14 cellular contexts compared by ENCODE assay signal in the genomic region with DNA sequence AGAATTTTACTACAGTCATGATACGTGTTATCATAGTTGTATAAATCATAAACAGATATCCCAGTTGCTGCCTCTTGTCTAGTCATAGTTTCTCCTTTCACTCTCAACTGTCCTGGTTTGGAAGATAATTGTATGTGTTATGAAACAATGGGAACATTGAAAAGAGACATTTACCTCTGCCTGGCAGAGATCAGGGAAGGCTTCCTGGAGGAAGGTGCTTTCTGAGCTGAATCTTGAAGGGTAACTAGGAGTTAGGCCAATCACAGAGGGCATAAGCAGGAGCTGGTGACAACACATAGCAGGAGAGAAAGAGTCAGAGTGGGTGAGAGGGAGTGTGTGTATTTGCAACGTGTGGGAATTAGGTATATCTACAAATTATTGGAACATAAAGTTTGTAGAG. TPM values are rescaled to one million over a fixed set of nuclear protein-coding genes. Genes with fewer than 3 reads are reported as not detected.
DNase-seq lines count a peak whose midpoint lies in the region; ATAC-seq, FAIRE-seq and TF ChIP-seq lines count a peak whose summit lies in the region.
"Had no signal": no experiment of that assay in that cellular context is flagged by ENCODE, and none has a peak within 500 bp of the region (broad histone marks: within the 10 kb centered on the region; RNA-seq: fewer than 3 reads in every experiment).

No MANE protein-coding gene starts in this region.

- no peaks in the 10 kb centered on the region for H3K9me3 ChIP-seq in CD8-positive, alpha-beta memory T cell (ENCODE audit: low read length)
- H3K9me3 ChIP-seq in Loucy (ENCODE audit: insufficient read depth, low read depth, low read length) (no peaks in the 10 kb centered on the region), astrocyte (ENCODE audit: insufficient read depth, low read depth, low read length) (no peaks in the 10 kb centered on the region)
- H3K9me3 ChIP-seq: ascending aorta had no signal

- H3K4me3 Mint-ChIP-seq in CD8-positive, alpha-beta memory T cell: peak overlapping the region; percentile 24 to 90 (median 68)
- peak overlapping the region; percentile 0 for H3K4me3 Mint-ChIP-seq in astrocyte (ENCODE audit: unreplicated experiment)
- H3K4me3 Mint-ChIP-seq in osteocyte (ENCODE audit: unreplicated experiment): no peak overlapping the region

- peaks cover 99% of the 10 kb centered on the region for H3K79me2 ChIP-seq in Loucy (ENCODE audit: insufficient read depth, low read length)
- H3K79me2 ChIP-seq in astrocyte (ENCODE audit: insufficient read depth, low read length): peaks cover 98% of the 10 kb centered on the region

- peaks cover 0 to 29% (median 4%) of the 10 kb centered on the region in 3 donors for H3K36me3 Mint-ChIP-seq in CD8-positive, alpha-beta memory T cell
- H3K36me3 Mint-ChIP-seq in astrocyte (ENCODE audit: low read depth, unreplicated experiment) (no peaks in the 10 kb centered on the region), osteocyte (ENCODE audit: unreplicated experiment) (no peaks in the 10 kb centered on the region)

- peaks cover 4% of the 10 kb centered on the region for H3K36me3 ChIP-seq in CD8-positive, alpha-beta memory T cell (ENCODE audit: insufficient read depth, low read length)
- peaks cover 17% of the 10 kb centered on the region; the same call in 1 of the 2 replicates for H3K36me3 ChIP-seq in Loucy (ENCODE audit: insufficient read depth, low read length)
- peaks cover 4% of the 10 kb centered on the region for H3K36me3 ChIP-seq in astrocyte (ENCODE audit: insufficient read depth, low read length)
- H3K36me3 ChIP-seq: ascending aorta had no signal

- H3K4me2 ChIP-seq in Loucy (ENCODE audit: low read depth, low read length, poor library complexity, severe bottlenecking): peak overlapping the region; percentile 87
- no peak overlapping the region for H3K4me2 ChIP-seq in astrocyte (ENCODE audit: low read length)

- no peak for DNase-seq in CD8-positive, alpha-beta memory T cell
- no peak for DNase-seq in astrocyte (ENCODE audit: low read depth)
- no peak for DNase-seq in osteocyte (ENCODE audit: extremely low spot score, unreplicated experiment)
- DNase-seq in HT-29 (ENCODE audit: low spot score): no peak
- DNase-seq in cerebellar cortex (ENCODE audit: low spot score): no peak
- DNase-seq: activated CD4-positive, alpha-beta T cell treated with anti-CD3 and anti-CD28 coated beads for 1 hour; H7; NCI-H1092 treated with DMSO at 0.1 percent for 48 hours; NCI-H524 treated with DMSO at 0.1 percent for 48 hours had no signal

- TF ChIP-seq CTCF in Loucy (conservative IDR thresholded peaks at IDR 0.05; ENCODE audit: low read length) (no peak), astrocyte (IDR thresholded peaks at IDR 0.05; ENCODE audit: insufficient read depth, low read depth, low read length) (no peak), osteocyte (IDR thresholded peaks at IDR 0.05) (no peak)

- no peak overlapping the region for H3K4me3 ChIP-seq in CD8-positive, alpha-beta memory T cell (ENCODE audit: low read length)
- H3K4me3 ChIP-seq in Loucy (ENCODE audit: low read length, poor library complexity, severe bottlenecking): peak overlapping the region; percentile 93
- H3K4me3 ChIP-seq in astrocyte (ENCODE audit: insufficient read depth, low read depth, low read length): no peak overlapping the region
- H3K4me3 ChIP-seq: ascending aorta had no signal

- peaks cover 80 to 92% (median 92%) of the 10 kb centered on the region in 3 donors for H3K4me1 Mint-ChIP-seq in CD8-positive, alpha-beta memory T cell
- peaks cover 26% of the 10 kb centered on the region for H3K4me1 Mint-ChIP-seq in astrocyte (ENCODE audit: low read depth, unreplicated experiment)
- peaks cover 67% of the 10 kb centered on the region for H3K4me1 Mint-ChIP-seq in osteocyte (ENCODE audit: unreplicated experiment)

- H3F3A ChIP-seq in Loucy (ENCODE audit: low read depth): no peaks in the 10 kb centered on the region

- H3K27ac Mint-ChIP-seq in CD8-positive, alpha-beta memory T cell: peak overlapping the region; percentile 67 to 95 (median 86)
- no peak overlapping the region for H3K27ac Mint-ChIP-seq in astrocyte (ENCODE audit: unreplicated experiment)
- H3K27ac Mint-ChIP-seq in osteocyte (ENCODE audit: unreplicated experiment): peak overlapping the region; percentile 42

- no peaks in the 10 kb centered on the region for H3K27me3 ChIP-seq in CD8-positive, alpha-beta memory T cell (ENCODE audit: insufficient read depth, low read length, poor library complexity, severe bottlenecking)
- H3K27me3 ChIP-seq in Loucy (ENCODE audit: insufficient read depth, low read length, poor library complexity, severe bottlenecking): no peaks in the 10 kb centered on the region
- no peaks in the 10 kb centered on the region for H3K27me3 ChIP-seq in astrocyte (ENCODE audit: insufficient read depth, low read length)
- H3K27me3 ChIP-seq: ascending aorta had no signal

- H3K9ac ChIP-seq in Loucy (ENCODE audit: low read depth, low read length, poor library complexity, severe bottlenecking): peak overlapping the region; percentile 31
- no peak overlapping the region for H3K9ac ChIP-seq in astrocyte (ENCODE audit: low read length)
- H3K9ac ChIP-seq: parathyroid adenoma had no signal

- CTCF ChIA-PET in CD8-positive, alpha-beta memory T cell (lab: Charles Lee): no interaction called here

- H3K9me3 Mint-ChIP-seq in CD8-positive, alpha-beta memory T cell: no peaks in the 10 kb centered on the region
- no peaks in the 10 kb centered on the region for H3K9me3 Mint-ChIP-seq in astrocyte (ENCODE audit: unreplicated experiment)
- no peaks in the 10 kb centered on the region for H3K9me3 Mint-ChIP-seq in osteocyte (ENCODE audit: unreplicated experiment)

- no peak for FAIRE-seq in astrocyte (lab: Jason Lieb, UNC)

- H2AFZ ChIP-seq in Loucy (ENCODE audit: low read length) (no peak overlapping the region), astrocyte (ENCODE audit: low read depth, low read length) (no peak overlapping the region)
- H2AFZ ChIP-seq: parathyroid adenoma had no signal

- H4K20me1 ChIP-seq in Loucy (ENCODE audit: insufficient read depth, low read length, poor library complexity, severe bottlenecking) (peaks cover 89% of the 10 kb centered on the region), astrocyte (ENCODE audit: insufficient read depth, low read length) (peaks cover 94% of the 10 kb centered on the region)

- ATAC-seq in GM21360 (IDR thresholded peaks at IDR 0.05; ENCODE audit: unreplicated experiment): no peak
- ATAC-seq in GM19035 (IDR thresholded peaks at IDR 0.05; ENCODE audit: unreplicated experiment): no peak

- no peak overlapping the region for H3K27ac ChIP-seq in CD8-positive, alpha-beta memory T cell (ENCODE audit: low read depth, low read length)
- no peak overlapping the region for H3K27ac ChIP-seq in astrocyte (ENCODE audit: low read depth, low read length)
- H3K27ac ChIP-seq: parathyroid adenoma had no signal

- POLR2A ChIA-PET in CD8-positive, alpha-beta memory T cell (lab: Charles Lee): interaction anchor here (0.7 kb wide), 1 partner anchor 86 kb away, joined by 4 read pairs; no protein-coding TSS in a partner anchor

- peaks cover 0 to 6% of the 10 kb centered on the region in 2 donors for H3K27me3 Mint-ChIP-seq in CD8-positive, alpha-beta memory T cell
- H3K27me3 Mint-ChIP-seq in astrocyte (ENCODE audit: low read depth, unreplicated experiment) (no peaks in the 10 kb centered on the region), osteocyte (ENCODE audit: unreplicated experiment) (no peaks in the 10 kb centered on the region)

- no peaks in the 10 kb centered on the region for H3K9me2 ChIP-seq in Loucy (replicated peaks; ENCODE audit: low read depth, low read length)

- peaks cover 84% of the 10 kb centered on the region for H3K4me1 ChIP-seq in CD8-positive, alpha-beta memory T cell (ENCODE audit: insufficient read depth, low read length)
- peaks cover 45% of the 10 kb centered on the region for H3K4me1 ChIP-seq in Loucy (ENCODE audit: insufficient read depth, low read length, poor library complexity, severe bottlenecking)
- peaks cover 4% of the 10 kb centered on the region for H3K4me1 ChIP-seq in astrocyte (ENCODE audit: insufficient read depth, low read length)

RNA-seq across cellular contexts. Expression of a gene that starts 5.4 kb away (rescaled TPM):
- total RNA-seq in CD8-positive, alpha-beta memory T cell: 100 to 1,000 TPM; 131 to 133 TPM
- 19.8 TPM for polyA plus RNA-seq in CD8-positive, alpha-beta memory T cell
- total RNA-seq in astrocyte (61.1 and 62.4 TPM in 2 replicates), osteocyte (76.8 and 79.6 TPM in 2 replicates)
- total RNA-seq in HT-29 (2014; rRNA removed; shearing (Covaris generic)): 74.3 and 74.9 TPM in 2 replicates
